40 cellular contexts compared by ENCODE assay signal in genomic region chr16:35743101-35743692, GRCh38.
"Had no signal": no experiment of that assay in that cellular context is flagged by ENCODE, and none has a peak within 500 bp of the region (broad histone marks: within the 10 kb centered on the region; RNA-seq: fewer than 3 reads in every experiment).

No MANE protein-coding gene starts in this region.

- H3K36me3 ChIP-seq: brain microvascular endothelial cell, Peyer's patch had no signal

- H3K27ac ChIP-seq: brain microvascular endothelial cell, KMS-11, Peyer's patch, VCaP had no signal

- DNase-seq: activated B cell treated with CpG ODN at 0.5 μM for 24 hours; activated CD4-positive, alpha-beta memory T cell treated with anti-CD3 and anti-CD28 coated beads for 36 hours; activated CD4-positive, alpha-beta T cell treated with anti-CD3 and anti-CD28 coated beads for 4 hours; activated CD4-positive, alpha-beta T cell treated with anti-CD3 and anti-CD28 coated beads, Interleukin-2, amount 50 U/mL, for 1 hour; activated CD4-positive, CD25-positive, alpha-beta regulatory T cell treated with anti-CD3 and anti-CD28 coated beads, Interleukin-2, amount 50 U/mL, for 72 hours; activated CD8-positive, alpha-beta memory T cell treated with anti-CD3 and anti-CD28 coated beads, Interleukin-2, amount 10 ng/mL, durations not matched to agents 7 days and 5 days; activated effector memory CD4-positive, alpha-beta T cell treated with anti-CD3 and anti-CD28 coated beads, Interleukin-2, amount 50 U/mL, for 16 hours; activated naive CD4-positive, alpha-beta T cell; activated naive CD4-positive, alpha-beta T cell treated with anti-CD3 and anti-CD28 coated beads, Interleukin-2, amount 50 U/mL, for 16 hours; activated naive CD8-positive, alpha-beta T cell treated with anti-CD3 and anti-CD28 coated beads for 36 hours; activated T-cell treated with anti-CD3 and anti-CD28 coated beads, Interleukin-2, amount 50 U/mL, for 1 hour; activated T-cell treated with anti-CD3 and anti-CD28 coated beads, Interleukin-2, amount 50 U/mL, for 72 hours; amniotic stem cell; aorta; brain microvascular endothelial cell; MM.1S; MV-4-11; NCI-H1092; NCI-H1436 treated with DMSO at 0.1 percent for 48 hours; NCI-H1694 treated with DMSO at 0.1 percent for 48 hours; NCI-H2029 treated with DMSO at 0.1 percent for 48 hours; NCI-H2107; NCI-H2171; NCI-H510A; NCI-H526; NCI-H748 treated with DMSO at 0.1 percent for 48 hours; NK-92 treated with Interleukin-12 subunit alpha and Interleukin-12 subunit beta, amount 100 ng/mL, for 24 hours; PC-3; Peyer's patch; RPMI8226; SIG-M5; SW 1271; T-helper 1 cell; T-helper 2 cell; T-helper 9 cell had no signal

- ATAC-seq: activated CD8-positive, alpha-beta memory T cell treated with anti-CD3 and anti-CD28 coated beads, Interleukin-2, amount 10 ng/mL, durations not matched to agents 7 days and 5 days; activated T-cell treated with anti-CD3 and anti-CD28 coated beads, Interleukin-2, amount 50 U/mL, for 72 hours; activated T-helper 17 cell treated with anti-CD3 and anti-CD28 coated beads, Interleukin-2, amount 50 U/mL, for 72 hours; PC-3; Right ventricle myocardium inferior; SK-N-SH treated with all-trans-retinoic acid at 6 μM for 48 hours had no signal

- H3K4me1 ChIP-seq: Peyer's patch had no signal

- H3K27me3 ChIP-seq: brain microvascular endothelial cell, Peyer's patch had no signal

- H3K4me3 ChIP-seq: Peyer's patch had no signal
